ENCODE assay signal across 8 cellular contexts in genomic region chr3:10419637-10420232, GRCh38.
DNase-seq lines count a peak whose midpoint lies in the region; ATAC-seq lines count a peak whose summit lies in the region.

No MANE protein-coding gene starts in this region.

- DNase-seq in H4 (ENCODE audit: low spot score) (peak; percentile 59), astrocyte of the hippocampus (ENCODE audit: low read depth, low spot score) (peak; percentile 44), ecto neural progenitor cell (ENCODE audit: low spot score) (no peak), NCI-H2029 treated with DMSO at 0.1 percent for 48 hours (lab: John Stamatoyannopoulos, UW) (no peak)
- peak; percentile 43 for DNase-seq in activated CD4-positive, CD25-positive, alpha-beta regulatory T cell treated with anti-CD3 and anti-CD28 coated beads, Interleukin-2, amount 50 U/mL, for 72 hours
- peak; percentile 49 for DNase-seq in stimulated activated CD4-positive, alpha-beta T cell treated with anti-CD3 and anti-CD28 coated beads, Interleukin-4, amount 100 ng/mL, for 1 hour

- ATAC-seq in HG03457 (IDR thresholded peaks at IDR 0.05; ENCODE audit: unreplicated experiment) (no peak), GM19328 (IDR thresholded peaks at IDR 0.05; ENCODE audit: unreplicated experiment) (no peak)

Comparison
In these comparisons a context has a peak if more than half of its experiments do, and no peak if none do; other contexts are left out.
1. DNase-seq: peak in H4 (single experiment), activated CD4-positive, CD25-positive, alpha-beta regulatory T cell treated with anti-CD3 and anti-CD28 coated beads, Interleukin-2, amount 50 U/mL, for 72 hours (single experiment), astrocyte of the hippocampus (single experiment) and stimulated activated CD4-positive, alpha-beta T cell treated with anti-CD3 and anti-CD28 coated beads, Interleukin-4, amount 100 ng/mL, for 1 hour (single experiment); none in ecto neural progenitor cell (single experiment) and NCI-H2029 treated with DMSO at 0.1 percent for 48 hours (single experiment).